20 cellular contexts compared by ENCODE assay signal in genomic region chr13:36518707-36519106, GRCh38.
"Had no signal": no experiment of that assay in that cellular context is flagged by ENCODE, and none has a peak within 500 bp of the region (broad histone marks: within the 10 kb centered on the region; RNA-seq: fewer than 3 reads in every experiment).

No MANE protein-coding gene starts in this region.

- H3K27ac Mint-ChIP-seq: nephron; stimulated activated memory B cell treated with anti-CD40 and anti-IgM and Interleukin-4, amounts not matched to agents 10 μg/mL and 1 μg/mL and 100 μg/mL, for 72 hours; stimulated activated naive CD8-positive, alpha-beta T cell treated with anti-CD3 and anti-CD28 coated beads, Interleukin-15, Interleukin-2, amounts not matched to agents 100 ng/mL and 50 ng/mL, for 24 hours had no signal

- H3K27me3 Mint-ChIP-seq: stimulated activated memory B cell treated with anti-CD40 and anti-IgM and Interleukin-4, amounts not matched to agents 10 μg/mL and 1 μg/mL and 100 μg/mL, for 72 hours; stimulated activated naive CD8-positive, alpha-beta T cell treated with anti-CD3 and anti-CD28 coated beads, Interleukin-15, Interleukin-2, amounts not matched to agents 100 ng/mL and 50 ng/mL, for 24 hours had no signal

- H3K4me1 Mint-ChIP-seq: nephron had no signal

- H3K9me3 ChIP-seq: neutrophil, tibial nerve, upper lobe of right lung, vagina had no signal

- H3K36me3 ChIP-seq: heart left ventricle, neutrophil, spleen, tibial nerve, upper lobe of right lung, vagina had no signal

- H3K36me3 Mint-ChIP-seq: naive B cell; stimulated activated memory B cell treated with anti-CD40 and anti-IgM and Interleukin-4, amounts not matched to agents 10 μg/mL and 1 μg/mL and 100 μg/mL, for 72 hours had no signal

- H3K27me3 ChIP-seq: heart left ventricle, neutrophil, spleen, tibial nerve, upper lobe of right lung, vagina had no signal

- H3K4me3 ChIP-seq: dorsolateral prefrontal cortex, heart left ventricle, spleen, tibial nerve, upper lobe of right lung, vagina had no signal

- H3K27ac ChIP-seq: dorsolateral prefrontal cortex, heart left ventricle, neutrophil, spleen, tibial nerve, upper lobe of right lung, vagina had no signal

- ATAC-seq: heart left ventricle; left colon; sciatic nerve; stimulated activated memory B cell treated with anti-CD40 and anti-IgM and Interleukin-4, amounts not matched to agents 10 μg/mL and 1 μg/mL and 100 μg/mL, for 72 hours; upper lobe of right lung had no signal

- H3K9me3 Mint-ChIP-seq: stimulated activated naive CD8-positive, alpha-beta T cell treated with anti-CD3 and anti-CD28 coated beads, Interleukin-15, Interleukin-2, amounts not matched to agents 100 ng/mL and 50 ng/mL, for 24 hours had no signal

- DNase-seq: dorsolateral prefrontal cortex; effector CD8-positive, alpha-beta T cell; foreskin melanocyte; heart left ventricle; hippocampal formation; left colon; naive B cell; posterior cingulate gyrus; spleen; stimulated activated CD4-positive, alpha-beta T cell treated with anti-CD3 and anti-CD28 coated beads, Interleukin-15, amount 100 ng/mL, for 24 hours; stimulated activated CD4-positive, alpha-beta T cell treated with anti-CD3 and anti-CD28 coated beads, Interleukin-1b, Interleukin-23, amount 100 ng/mL, for 48 hours; stimulated activated CD4-positive, alpha-beta T cell treated with anti-CD3 and anti-CD28 coated beads, Interleukin-4, amount 100 ng/mL, for 24 hours; upper lobe of right lung had no signal

- H3K4me1 ChIP-seq: heart left ventricle, spleen, tibial nerve, upper lobe of right lung, vagina had no signal

- H3K4me3 Mint-ChIP-seq: naive B cell; nephron; stimulated activated memory B cell treated with anti-CD40 and anti-IgM and Interleukin-4, amounts not matched to agents 10 μg/mL and 1 μg/mL and 100 μg/mL, for 72 hours; stimulated activated naive CD8-positive, alpha-beta T cell treated with anti-CD3 and anti-CD28 coated beads, Interleukin-15, Interleukin-2, amounts not matched to agents 100 ng/mL and 50 ng/mL, for 24 hours had no signal
